Comparison of ENCODE assay signal across 26 cellular contexts in genomic region chr6:118577972-118578371, GRCh38. TPM values are rescaled to one million over a fixed set of nuclear protein-coding genes. Genes with fewer than 3 reads are reported as not detected.
"Had no signal": no experiment of that assay in that cellular context is flagged by ENCODE, and none has a peak within 500 bp of the region (broad histone marks: within the 10 kb centered on the region; RNA-seq: fewer than 3 reads in every experiment).

No MANE protein-coding gene starts in this region.

- H3K36me3 ChIP-seq: lower lobe of right lung, ovary, thyroid gland, upper lobe of right lung had no signal

- H3K27ac ChIP-seq: coronary artery, heart right ventricle, lower lobe of right lung, ovary, psoas muscle, right atrium auricular region, thyroid gland, upper lobe of right lung had no signal

- H3K27ac Mint-ChIP-seq: activated B cell treated with CpG ODN at 0.5 μM for 24 hours; activated CD4-positive, alpha-beta memory T cell treated with anti-CD3 and anti-CD28 coated beads, Interleukin-2, amount 10 ng/mL, durations not matched to agents 7 days and 5 days; activated T-helper 1 cell treated with anti-CD3 and anti-CD28 coated beads, Interleukin-12 subunit alpha, Interleukin-12 subunit beta, Interleukin-2, Interleukin-4 antibody, amounts not matched to agents 30 ng/mL and 10 ng/mL and 1 ng/mL, durations not matched to agents 14 hours and 24 hours and 36 hours had no signal

- H3K4me1 ChIP-seq: thyroid gland, upper lobe of right lung had no signal

- ATAC-seq: activated naive CD4-positive, alpha-beta T cell treated with anti-CD3 and anti-CD28 coated beads, Interleukin-2, amount 50 U/mL, for 72 hours; heart right ventricle; lower lobe of right lung; naive thymus-derived CD8-positive, alpha-beta T cell; psoas muscle; stimulated activated naive CD8-positive, alpha-beta T cell treated with anti-CD3 and anti-CD28 coated beads, Interleukin-15, Interleukin-2, amounts not matched to agents 100 U/mL and 50 U/mL, for 24 hours; upper lobe of right lung had no signal

- DNase-seq: activated B cell treated with CpG ODN at 0.5 μM for 24 hours; activated CD4-positive, alpha-beta memory T cell treated with anti-CD3 and anti-CD28 coated beads, Interleukin-2, amount 10 ng/mL, durations not matched to agents 7 days and 5 days; activated CD4-positive, alpha-beta T cell treated with anti-CD3 and anti-CD28 coated beads for 4 hours; activated gamma-delta T cell; cerebellar nuclear complex; heart right ventricle; lower lobe of right lung; ovary; psoas muscle; SK-N-SH; stimulated activated CD4-positive, alpha-beta T cell treated with anti-CD3 and anti-CD28 coated beads, Interleukin-12 subunit alpha, Interleukin-12 subunit beta, amount 100 ng/mL, for 4 hours; stimulated activated CD4-positive, alpha-beta T cell treated with anti-CD3 and anti-CD28 coated beads, Interleukin-4, amount 100 ng/mL, for 4 hours; stimulated activated naive CD8-positive, alpha-beta T cell treated with anti-CD3 and anti-CD28 coated beads, Interleukin-15, Interleukin-2, amounts not matched to agents 100 U/mL and 50 U/mL, for 24 hours; substantia nigra; T-helper 9 cell; thyroid gland; upper lobe of right lung had no signal

- H3K4me3 ChIP-seq: coronary artery, heart right ventricle, lower lobe of right lung, ovary, psoas muscle, right atrium auricular region, thyroid gland, upper lobe of right lung had no signal

- H3K27me3 Mint-ChIP-seq: activated B cell treated with CpG ODN at 0.5 μM for 24 hours; activated CD4-positive, alpha-beta memory T cell treated with anti-CD3 and anti-CD28 coated beads, Interleukin-2, amount 10 ng/mL, durations not matched to agents 7 days and 5 days; naive thymus-derived CD8-positive, alpha-beta T cell had no signal

- H3K9me3 ChIP-seq: thyroid gland had no signal

- H3K27me3 ChIP-seq: heart right ventricle, ovary, right atrium auricular region, thyroid gland, upper lobe of right lung had no signal

- H3K4me3 Mint-ChIP-seq: activated B cell treated with CpG ODN at 0.5 μM for 24 hours; activated CD4-positive, alpha-beta memory T cell treated with anti-CD3 and anti-CD28 coated beads, Interleukin-2, amount 10 ng/mL, durations not matched to agents 7 days and 5 days; activated T-helper 1 cell treated with anti-CD3 and anti-CD28 coated beads, Interleukin-12 subunit alpha, Interleukin-12 subunit beta, Interleukin-2, Interleukin-4 antibody, amounts not matched to agents 30 ng/mL and 10 ng/mL and 1 ng/mL, durations not matched to agents 14 hours and 24 hours and 36 hours; naive thymus-derived CD8-positive, alpha-beta T cell had no signal

- H3K4me2 ChIP-seq: SK-N-SH had no signal

- H3K9ac ChIP-seq: SK-N-SH had no signal

RNA-seq across cellular contexts. Expression of gene PLN, which starts 29.9 kb away (rescaled TPM):
- total RNA-seq: activated B cell treated with CpG ODN at 0.5 μM for 24 hours; activated CD4-positive, alpha-beta memory T cell treated with anti-CD3 and anti-CD28 coated beads, Interleukin-2, amount 10 ng/mL, durations not matched to agents 7 days and 5 days; activated naive CD4-positive, alpha-beta T cell treated with anti-CD3 and anti-CD28 coated beads, Interleukin-2, amount 50 U/mL, for 72 hours; activated T-helper 1 cell treated with anti-CD3 and anti-CD28 coated beads, Interleukin-12 subunit alpha, Interleukin-12 subunit beta, Interleukin-2, Interleukin-4 antibody, amounts not matched to agents 30 ng/mL and 10 ng/mL and 1 ng/mL, durations not matched to agents 14 hours and 24 hours and 36 hours; bronchial epithelial cell; epithelial cell of proximal tubule; naive thymus-derived CD8-positive, alpha-beta T cell; T-helper 1 cell treated with Interleukin-12 subunit alpha and Interleukin-12 subunit beta and Interleukin-4 antibody, amounts not matched to agents 30 ng/mL and 1 ng/mL, for 36 hours had no signal
- polyA plus RNA-seq: keratinocyte, SK-N-SH had no signal
